ENCODE assay signal across 10 cellular contexts in the genomic region with DNA sequence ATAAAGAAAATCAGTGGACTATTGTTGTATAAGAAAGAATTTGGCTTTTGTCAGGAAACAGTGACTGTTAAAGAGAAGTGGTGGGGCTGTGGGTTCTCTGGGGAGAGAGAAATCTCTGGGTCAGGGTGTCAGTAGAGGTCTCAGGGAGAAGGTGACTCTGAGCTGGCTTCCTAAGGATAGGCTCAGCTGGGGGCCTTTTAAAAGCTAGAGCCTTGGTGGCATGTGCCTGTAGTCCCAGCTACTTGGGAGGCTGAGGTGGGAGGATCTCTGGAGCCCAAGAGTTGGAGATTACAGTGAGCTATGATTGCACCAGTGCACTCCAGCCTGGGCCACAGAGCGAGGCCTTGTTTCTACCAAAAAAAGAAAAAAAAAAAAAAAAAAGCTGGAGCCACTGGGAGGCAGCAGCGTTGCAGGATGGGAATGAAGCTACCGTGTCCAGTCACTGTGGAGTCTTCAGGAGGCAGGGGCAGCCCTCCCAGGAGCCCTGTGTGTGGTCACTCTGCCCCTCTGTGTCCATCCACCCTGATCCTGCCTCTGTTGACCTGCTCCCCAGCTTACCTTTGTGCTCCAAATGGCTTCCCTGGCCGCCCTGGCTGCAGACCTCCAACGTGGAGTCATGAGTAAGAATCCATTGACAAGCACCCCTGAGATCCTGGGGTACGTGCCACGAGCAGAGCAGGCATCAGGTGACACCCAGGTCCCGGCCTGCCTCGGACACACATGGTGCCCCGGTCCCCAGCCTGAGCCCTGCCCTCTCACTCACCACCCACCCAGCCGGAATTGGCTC. TPM values are rescaled to one million over a fixed set of nuclear protein-coding genes. Genes with fewer than 3 reads are reported as not detected.
A peak's percentile ranks its signal among the peaks of the same experiment; 100 is the strongest.
DNase-seq lines count a peak whose midpoint lies in the region; ATAC-seq and TF ChIP-seq lines count a peak whose summit lies in the region.
"Had no signal": no experiment of that assay in that cellular context is flagged by ENCODE, and none has a peak within 500 bp of the region (broad histone marks: within the 10 kb centered on the region; RNA-seq: fewer than 3 reads in every experiment).

No MANE protein-coding gene starts in this region.

- H3K27me3 Mint-ChIP-seq in MCF 10A (ENCODE audit: insufficient read depth, unreplicated experiment) (no peaks in the 10 kb centered on the region), WTC11 (ENCODE audit: low read depth) (peaks cover 16% of the 10 kb centered on the region), type B pancreatic cell (no peaks in the 10 kb centered on the region)

- H3K27ac Mint-ChIP-seq in MCF 10A (ENCODE audit: low read depth, unreplicated experiment) (peak overlapping the region; percentile 61), WTC11 (no peak overlapping the region), type B pancreatic cell (peak overlapping the region; percentile 70)

- CTCF ChIA-PET in MCF 10A (lab: Yijun Ruan, JAX), result interaction anchor here (0.5 to 1.7 kb wide), 18 partner anchors 11 to 1796 kb away, joined by 3 to 6 read pairs (median 4); partner anchors contain the start of gene SLC2A11
- CTCF ChIA-PET in WTC11 (lab: Charles Lee), result interaction anchor here (0.6 to 2.3 kb wide), 18 partner anchors 9 to 617 kb away, joined by 3 to 19 read pairs (median 5); partner anchors contain the start of genes MMP11 and SLC2A11

- no peak overlapping the region for H3K4me3 ChIP-seq in breast epithelium

- no peaks in the 10 kb centered on the region for H3K36me3 ChIP-seq in breast epithelium

- peak; percentile 27 for TF ChIP-seq CTCF in MCF 10A (IDR thresholded peaks at IDR 0.05; ENCODE audit: unreplicated experiment)
- no peak for TF ChIP-seq CTCF in breast epithelium (IDR thresholded peaks at IDR 0.05)
- no peak for TF ChIP-seq CTCF in WTC11 (IDR thresholded peaks at IDR 0.05)
- TF ChIP-seq CTCF in type B pancreatic cell (conservative IDR thresholded peaks at IDR 0.05), result no peak

- H3K4me1 Mint-ChIP-seq in MCF 10A (ENCODE audit: insufficient read depth, unreplicated experiment) (peaks cover 21% of the 10 kb centered on the region), WTC11 (peaks cover 22% of the 10 kb centered on the region), type B pancreatic cell (ENCODE audit: unreplicated experiment) (peaks cover 5% of the 10 kb centered on the region)

- H3K27me3 ChIP-seq in breast epithelium, result no peaks in the 10 kb centered on the region

- BruUV-seq in MCF 10A (replicated peaks; lab: Mats Ljungman, UMichigan), result no TSS peak

- POLR2A ChIA-PET in MCF 10A (lab: Yijun Ruan, JAX) (interaction anchor here (0.6 to 2.1 kb wide), 3 partner anchors 16 to 347 kb away, joined by 3 to 6 read pairs (median 5); no protein-coding TSS in a partner anchor), WTC11 (lab: Charles Lee) (interaction anchor here (0.6 to 1.1 kb wide), 3 partner anchors 31 to 1936 kb away, joined by 3 to 12 read pairs (median 7); partner anchors contain the start of genes PPM1F and SLC2A11)

- DNase-seq in MCF 10A (ENCODE audit: unreplicated experiment) (peak; percentile 53), breast epithelium (ENCODE audit: low spot score in 2 of 2) (no peak), WTC11 (ENCODE audit: low spot score) (no peak), left ventricle myocardium superior (no peak), type B pancreatic cell (ENCODE audit: extremely low spot score, unreplicated experiment) (no peak), NCI-H510A (lab: John Stamatoyannopoulos, UW) (no peak)
- DNase-seq: NCI-H187 treated with DMSO at 0.1 percent for 48 hours; stimulated activated CD4-positive, alpha-beta T cell treated with anti-CD3 and anti-CD28 coated beads, Interleukin-2, amount 100 ng/mL, for 24 hours had no signal

- TF ChIP-seq POLR2A in breast epithelium (IDR thresholded peaks at IDR 0.05), result no peak

- H3K4me3 Mint-ChIP-seq in MCF 10A (ENCODE audit: unreplicated experiment) (no peak overlapping the region), WTC11 (no peak overlapping the region), type B pancreatic cell (no peak overlapping the region)

- peaks cover 14% of the 10 kb centered on the region for H3K36me3 Mint-ChIP-seq in MCF 10A (ENCODE audit: insufficient read depth, unreplicated experiment)
- H3K36me3 Mint-ChIP-seq in WTC11, result peaks cover 28% of the 10 kb centered on the region
- no peaks in the 10 kb centered on the region for H3K36me3 Mint-ChIP-seq in type B pancreatic cell

- ATAC-seq in WTC11, result peak; percentile 59
- ATAC-seq in left ventricle myocardium superior, result peak; percentile 3
- no peak for ATAC-seq in GM19035 (IDR thresholded peaks at IDR 0.05; ENCODE audit: unreplicated experiment)
- ATAC-seq in HG03045 (IDR thresholded peaks at IDR 0.05; ENCODE audit: unreplicated experiment), result no peak

- H3K9me3 Mint-ChIP-seq in MCF 10A (ENCODE audit: unreplicated experiment) (no peaks in the 10 kb centered on the region), WTC11 (peaks cover 27% of the 10 kb centered on the region), type B pancreatic cell (no peaks in the 10 kb centered on the region)

- H3K27ac ChIP-seq in breast epithelium, result peak overlapping the region in 1 of 2 donors; percentile 71

- H3K4me1 ChIP-seq in breast epithelium, result no peaks in the 10 kb centered on the region

- intact Hi-C loops in MCF 10A (cut with micrococcal nuclease), result no loop called here
- intact Hi-C loops in breast epithelium (cut with DNase I; ENCODE audit: low total_unique reads), result no loop called here
- intact Hi-C loops in left ventricle myocardium superior (cut with micrococcal nuclease), result no loop called here

- H3K9me3 ChIP-seq in breast epithelium, result no peaks in the 10 kb centered on the region

TF ChIP-seq in WTC11, 78 proteins besides CTCF, POLR2A, EP300 and RAD21:
- no peak for TF ChIP-seq ATF2 (CRISPR knock-in tag; IDR thresholded peaks at IDR 0.05; ENCODE audit: borderline replicate concordance, low read depth)
- no peak for TF ChIP-seq ZNF317 (CRISPR knock-in tag; IDR thresholded peaks at IDR 0.05; ENCODE audit: borderline replicate concordance, low read depth)
- TF ChIP-seq, protein P1, sequence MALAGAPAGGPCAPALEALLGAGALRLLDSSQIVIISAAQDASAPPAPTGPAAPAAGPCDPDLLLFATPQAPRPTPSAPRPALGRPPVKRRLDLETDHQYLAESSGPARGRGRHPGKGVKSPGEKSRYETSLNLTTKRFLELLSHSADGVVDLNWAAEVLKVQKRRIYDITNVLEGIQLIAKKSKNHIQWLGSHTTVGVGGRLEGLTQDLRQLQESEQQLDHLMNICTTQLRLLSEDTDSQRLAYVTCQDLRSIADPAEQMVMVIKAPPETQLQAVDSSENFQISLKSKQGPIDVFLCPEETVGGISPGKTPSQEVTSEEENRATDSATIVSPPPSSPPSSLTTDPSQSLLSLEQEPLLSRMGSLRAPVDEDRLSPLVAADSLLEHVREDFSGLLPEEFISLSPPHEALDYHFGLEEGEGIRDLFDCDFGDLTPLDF (CRISPR knock-in tag; IDR thresholded peaks at IDR 0.05), result no peak
- no peak for TF ChIP-seq CREB1 (CRISPR knock-in tag; IDR thresholded peaks at IDR 0.05)
- TF ChIP-seq RORB (CRISPR knock-in tag; IDR thresholded peaks at IDR 0.05), result no peak
- TF ChIP-seq TCF7 (CRISPR knock-in tag; IDR thresholded peaks at IDR 0.05; ENCODE audit: low read depth), result no peak
- no peak for TF ChIP-seq ZBTB21 (CRISPR knock-in tag; IDR thresholded peaks at IDR 0.05; ENCODE audit: borderline replicate concordance)

RNA-seq across cellular contexts. Expression of gene MIF, which starts 5.4 kb away (rescaled TPM):
- 1,031 and 1,126 TPM in 2 replicates for total RNA-seq in MCF 10A (2022)
- 100 to 1,000 TPM; 191 to 466 (median 261) TPM for total RNA-seq in breast epithelium
- total RNA-seq in WTC11 (2021), result 1,424 to 1,978 TPM (median 1,885 TPM) in 3 replicates
- 270 TPM for total RNA-seq in left ventricle myocardium superior
- total RNA-seq in type B pancreatic cell (ENCODE audit: low replicate concordance), result 436 and 570 TPM in 2 replicates

RNA-seq across cellular contexts. Expression of gene SLC2A11, which starts 31.1 kb away (rescaled TPM):
- total RNA-seq in MCF 10A (2022), result 9.6 and 11.3 TPM in 2 replicates
- 10 to 100 TPM; 10.2 to 17.0 (median 13.1) TPM for total RNA-seq in breast epithelium
- 17.2 to 21.1 TPM (median 19.9 TPM) in 3 replicates for total RNA-seq in WTC11 (2021)
- total RNA-seq in left ventricle myocardium superior, result 25.3 TPM
- total RNA-seq in type B pancreatic cell (ENCODE audit: low replicate concordance), result 19.6 and 32.1 TPM in 2 replicates

RNA-seq across cellular contexts. Expression of gene DERL3, which starts 50.0 kb away (rescaled TPM):
- total RNA-seq in MCF 10A (2022) (not detected in 2 replicates), breast epithelium (1 to 10 TPM in 2 of 3 donors, under 1 TPM in 1; 0.48 to 6.6 (median 2.8) TPM), WTC11 (2021) (10.9 to 12.5 TPM (median 11.3 TPM) in 3 replicates), left ventricle myocardium superior (2.1 TPM), type B pancreatic cell (ENCODE audit: low replicate concordance) (2.6 and 9.5 TPM in 2 replicates)

Comparison
In these comparisons a context has a peak if more than half of its experiments do, and no peak if none do; other contexts are left out.
1. ATAC-seq: peak in WTC11 (single experiment) and left ventricle myocardium superior (single experiment); none in GM19035 (single experiment) and HG03045 (single experiment).